Comparison of ENCODE assay signal across 13 cellular contexts in genomic region chr19:47350599-47350998, GRCh38. TPM values are rescaled to one million over a fixed set of nuclear protein-coding genes. Genes with fewer than 3 reads are reported as not detected.
DNase-seq lines count a peak whose midpoint lies in the region; ATAC-seq and TF ChIP-seq lines count a peak whose summit lies in the region.
"Had no signal": no experiment of that assay in that cellular context is flagged by ENCODE, and none has a peak within 500 bp of the region (broad histone marks: within the 10 kb centered on the region; RNA-seq: fewer than 3 reads in every experiment).

No MANE protein-coding gene starts in this region.

- no peak for TF ChIP-seq CTCF in SK-N-SH (IDR thresholded peaks at IDR 0.05)
- no peak for TF ChIP-seq CTCF in nephron (IDR thresholded peaks at IDR 0.05; ENCODE audit: unreplicated experiment in 3 of 3)
- no peak for TF ChIP-seq CTCF in tibial artery (IDR thresholded peaks at IDR 0.05)

- intact Hi-C loops in tibial artery (cut with DNase I; ENCODE audit: low total_unique reads), result no loop called here

- peak overlapping the region; percentile 25 for H3K4me3 Mint-ChIP-seq in activated naive CD8-positive, alpha-beta T cell treated with anti-CD3 and anti-CD28 coated beads, Interleukin-2, amount 10 ng/mL, durations not matched to agents 7 days and 5 days
- H3K4me3 Mint-ChIP-seq in nephron, result peak overlapping the region; percentile 74 to 84 (median 83)

- H3K4me1 ChIP-seq in SK-N-SH (ENCODE audit: control insufficient read depth in 1 of 2, insufficient read depth in 2 of 2, low read depth in 1 of 2, low read length in 1 of 2), result peaks cover 8 to 17% of the 10 kb centered on the region in 2 experiments; a peak in 2 of 4 replicates
- peaks cover 12% of the 10 kb centered on the region; the same call in 1 of the 2 replicates for H3K4me1 ChIP-seq in HUES6 (ENCODE audit: control insufficient read depth, insufficient read depth, low read length)
- H3K4me1 ChIP-seq in tibial artery, result peaks cover 0 to 27% (median 15%) of the 10 kb centered on the region in 4 donors

- peaks cover 21% of the 10 kb centered on the region for H3K4me1 Mint-ChIP-seq in activated naive CD8-positive, alpha-beta T cell treated with anti-CD3 and anti-CD28 coated beads, Interleukin-2, amount 10 ng/mL, durations not matched to agents 7 days and 5 days
- peaks cover 22% of the 10 kb centered on the region for H3K4me1 Mint-ChIP-seq in nephron

- no peak for TF ChIP-seq RAD21 in SK-N-SH (IDR thresholded peaks at IDR 0.05; ENCODE audit: low read length)

- H3K9me3 ChIP-seq in SK-N-SH (no peaks in the 10 kb centered on the region), HUES6 (ENCODE audit: control insufficient read depth, insufficient read depth, low read depth, low read length) (no peaks in the 10 kb centered on the region), tibial artery (no peaks in the 10 kb centered on the region)
- H3K9me3 ChIP-seq: upper lobe of right lung had no signal

- POLR2A ChIA-PET in SK-N-SH (lab: Yijun Ruan, JAX), result no interaction called here
- POLR2A ChIA-PET in activated naive CD8-positive, alpha-beta T cell treated with anti-CD3 and anti-CD28 coated beads, Interleukin-2, amount 10 ng/mL, durations not matched to agents 7 days and 5 days (lab: Charles Lee), result interaction anchor here (1.3 kb wide), 1 partner anchor 134 kb away, joined by 3 read pairs; the partner anchor contains the start of gene KPTN

- H4K20me1 ChIP-seq in SK-N-SH (ENCODE audit: insufficient read depth), result 0 out of 2 replicates have a peak, but pooled peaks cover 5% of the 10 kb centered on the region

- H2AFZ ChIP-seq in SK-N-SH (ENCODE audit: low read depth), result no peak overlapping the region

- H3K4me3 ChIP-seq in SK-N-SH (ENCODE audit: low read depth in 2 of 2, low read length in 1 of 2) (peak overlapping the region in 1 of 2 experiments; percentile 89; a peak in 1 of 4 replicates), HUES6 (ENCODE audit: low read depth, low read length) (peak overlapping the region; percentile 24; the same call in 1 of the 2 replicates), tibial artery (no peak overlapping the region)

- peaks cover 17% of the 10 kb centered on the region for H3K36me3 Mint-ChIP-seq in activated naive CD8-positive, alpha-beta T cell treated with anti-CD3 and anti-CD28 coated beads, Interleukin-2, amount 10 ng/mL, durations not matched to agents 7 days and 5 days
- peaks cover 52% of the 10 kb centered on the region for H3K36me3 Mint-ChIP-seq in nephron (ENCODE audit: low read depth)

- CTCF ChIA-PET in SK-N-SH (lab: Yijun Ruan, JAX), result interaction anchor here (2.2 to 2.7 kb wide), 2 partner anchors 20 to 41 kb away, joined by 11 to 21 read pairs; no protein-coding TSS in a partner anchor

- peak overlapping the region; percentile 91 for H3K4me2 ChIP-seq in SK-N-SH

- H3K36me3 ChIP-seq in SK-N-SH (replicated peaks in 1 of 2; ENCODE audit: control insufficient read depth in 1 of 2, insufficient read depth in 2 of 2, low read length in 1 of 2) (peaks cover 21 to 30% of the 10 kb centered on the region in 2 experiments), HUES6 (ENCODE audit: control insufficient read depth, insufficient read depth, low read length) (peaks cover 38% of the 10 kb centered on the region), tibial artery (peaks cover 29 to 38% (median 29%) of the 10 kb centered on the region in 3 donors)

- H3K9ac ChIP-seq in SK-N-SH, result no peak overlapping the region
- H3K9ac ChIP-seq in HUES6 (ENCODE audit: low read length), result no peak overlapping the region

- 78% methylated on average over 8 of the region's 8 CpGs for WGBS in SK-N-SH (ENCODE audit: low lambda C conversion rate)

- ATAC-seq in SK-N-SH treated with all-trans-retinoic acid at 6 μM for 48 hours, result no peak
- ATAC-seq in activated naive CD8-positive, alpha-beta T cell treated with anti-CD3 and anti-CD28 coated beads, Interleukin-2, amount 10 ng/mL, durations not matched to agents 7 days and 5 days (ENCODE audit: low read depth), result no peak
- ATAC-seq: esophagus mucosa, upper lobe of right lung had no signal

- H3K27me3 ChIP-seq in SK-N-SH (ENCODE audit: insufficient read depth) (no peaks in the 10 kb centered on the region), HUES6 (ENCODE audit: control insufficient read depth, insufficient read depth, low read length) (no peaks in the 10 kb centered on the region; the same call in 1 of the 2 replicates), tibial artery (no peaks in the 10 kb centered on the region)
- H3K27me3 ChIP-seq: upper lobe of right lung had no signal

- H3K27ac ChIP-seq in SK-N-SH (ENCODE audit: low read depth in 2 of 2, low read length in 1 of 2) (no peak overlapping the region), HUES6 (ENCODE audit: low read depth, low read length) (no peak overlapping the region), tibial artery (no peak overlapping the region)
- H3K27ac ChIP-seq: upper lobe of right lung had no signal

- DNase-seq in SK-N-SH (no peak), tibial artery (no peak), hepatic stellate cell (ENCODE audit: low spot score) (no peak)
- DNase-seq in activated naive CD8-positive, alpha-beta T cell treated with anti-CD3 and anti-CD28 coated beads, Interleukin-2, amount 10 ng/mL, durations not matched to agents 7 days and 5 days, result no peak
- DNase-seq in stimulated activated CD4-positive, alpha-beta T cell treated with anti-CD3 and anti-CD28 coated beads, Interleukin-12 subunit alpha, Interleukin-12 subunit beta, amount 100 ng/mL, for 4 hours, result no peak
- DNase-seq: 8988T, KBM-7, OCI-M1, upper lobe of right lung had no signal

- H3F3A ChIP-seq in SK-N-SH (replicated peaks; ENCODE audit: insufficient read depth), result peaks cover 4% of the 10 kb centered on the region

- H3K27me3 Mint-ChIP-seq in activated naive CD8-positive, alpha-beta T cell treated with anti-CD3 and anti-CD28 coated beads, Interleukin-2, amount 10 ng/mL, durations not matched to agents 7 days and 5 days, result peaks cover 4% of the 10 kb centered on the region
- H3K27me3 Mint-ChIP-seq in nephron (ENCODE audit: low read depth), result peaks cover 4% of the 10 kb centered on the region

- no peaks in the 10 kb centered on the region for H3K9me2 ChIP-seq in SK-N-SH

- peak overlapping the region; percentile 24 for H3K27ac Mint-ChIP-seq in activated naive CD8-positive, alpha-beta T cell treated with anti-CD3 and anti-CD28 coated beads, Interleukin-2, amount 10 ng/mL, durations not matched to agents 7 days and 5 days
- peak overlapping the region in 1 of 3 experiments; percentile 11 for H3K27ac Mint-ChIP-seq in nephron

- H3K9me3 Mint-ChIP-seq in activated naive CD8-positive, alpha-beta T cell treated with anti-CD3 and anti-CD28 coated beads, Interleukin-2, amount 10 ng/mL, durations not matched to agents 7 days and 5 days, result no peaks in the 10 kb centered on the region
- no peaks in the 10 kb centered on the region for H3K9me3 Mint-ChIP-seq in nephron

- no peak for TF ChIP-seq EP300 in SK-N-SH (IDR thresholded peaks at IDR 0.05; ENCODE audit: borderline replicate concordance in 1 of 2, low read depth in 1 of 2, low read length in 1 of 2)

- H3K79me2 ChIP-seq in SK-N-SH (ENCODE audit: insufficient read depth), result peaks cover 56% of the 10 kb centered on the region

TF ChIP-seq in SK-N-SH, 30 proteins besides CTCF, POLR2A, EP300 and RAD21:
- TF ChIP-seq FOSL2 (IDR thresholded peaks at IDR 0.05; ENCODE audit: borderline replicate concordance, low read depth) (peak; percentile 5; the same call in 1 of the 2 replicates), YY1 (IDR thresholded peaks at IDR 0.05; ENCODE audit: low read depth) (no peak)

TF ChIP-seq in SK-N-SH treated with all-trans-retinoic acid at 6 μM for 48 hours, 23 proteins besides CTCF, POLR2A, EP300 and RAD21 (continues in another document):
- TF ChIP-seq ISL1 (CRISPR knock-in tag; IDR thresholded peaks at IDR 0.05), result no peak
- TF ChIP-seq, protein P1, sequence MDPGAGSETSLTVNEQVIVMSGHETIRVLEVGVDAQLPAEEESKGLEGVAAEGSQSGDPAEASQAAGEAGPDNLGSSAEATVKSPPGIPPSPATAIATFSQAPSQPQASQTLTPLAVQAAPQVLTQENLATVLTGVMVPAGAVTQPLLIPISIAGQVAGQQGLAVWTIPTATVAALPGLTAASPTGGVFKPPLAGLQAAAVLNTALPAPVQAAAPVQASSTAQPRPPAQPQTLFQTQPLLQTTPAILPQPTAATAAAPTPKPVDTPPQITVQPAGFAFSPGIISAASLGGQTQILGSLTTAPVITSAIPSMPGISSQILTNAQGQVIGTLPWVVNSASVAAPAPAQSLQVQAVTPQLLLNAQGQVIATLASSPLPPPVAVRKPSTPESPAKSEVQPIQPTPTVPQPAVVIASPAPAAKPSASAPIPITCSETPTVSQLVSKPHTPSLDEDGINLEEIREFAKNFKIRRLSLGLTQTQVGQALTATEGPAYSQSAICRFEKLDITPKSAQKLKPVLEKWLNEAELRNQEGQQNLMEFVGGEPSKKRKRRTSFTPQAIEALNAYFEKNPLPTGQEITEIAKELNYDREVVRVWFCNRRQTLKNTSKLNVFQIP (CRISPR knock-in tag; IDR thresholded peaks at IDR 0.05; ENCODE audit: borderline replicate concordance, low read depth), result no peak
- no peak for TF ChIP-seq CSDC2 (CRISPR knock-in tag; IDR thresholded peaks at IDR 0.05)
- no peak for TF ChIP-seq BACH2 (CRISPR knock-in tag; IDR thresholded peaks at IDR 0.05; ENCODE audit: borderline replicate concordance)
- no peak for TF ChIP-seq ARNTL (CRISPR knock-in tag; IDR thresholded peaks at IDR 0.05; ENCODE audit: borderline replicate concordance, low read depth)
- no peak for TF ChIP-seq ESRRG (CRISPR knock-in tag; IDR thresholded peaks at IDR 0.05)

RNA-seq across cellular contexts. Expression of gene DHX34, which starts 1.5 kb away (rescaled TPM):
- polyA plus RNA-seq in SK-N-SH (2012; rRNA removed), result 14.8 and 16.4 TPM in 2 replicates
- 5.0 and 8.5 TPM in 2 replicates for polyA plus RNA-seq in SK-N-SH (2012; cell fraction: cytosol; rRNA removed)
- 72.7 and 84.6 TPM in 2 replicates for polyA plus RNA-seq in SK-N-SH (2012; cell fraction: nucleus; rRNA removed)
- 10 to 100 TPM; 13.3 to 15.3 TPM for total RNA-seq in activated naive CD8-positive, alpha-beta T cell treated with anti-CD3 and anti-CD28 coated beads, Interleukin-2, amount 10 ng/mL, durations not matched to agents 7 days and 5 days

RNA-seq across cellular contexts. Expression of gene C5AR2, which starts 18.6 kb away (rescaled TPM):
- 0.02 TPM in 1 of 2 replicates, not detected in the other for polyA plus RNA-seq in SK-N-SH (2012; rRNA removed)
- polyA plus RNA-seq in SK-N-SH (2012; cell fraction: cytosol; rRNA removed), result 0.01 TPM in 1 of 2 replicates, not detected in the other
- 0.05 TPM in 1 of 2 replicates, not detected in the other for polyA plus RNA-seq in SK-N-SH (2012; cell fraction: nucleus; rRNA removed)
- under 1 TPM; 0.72 to 0.85 TPM for total RNA-seq in activated naive CD8-positive, alpha-beta T cell treated with anti-CD3 and anti-CD28 coated beads, Interleukin-2, amount 10 ng/mL, durations not matched to agents 7 days and 5 days

RNA-seq across cellular contexts. Expression of gene C5AR1, which starts 40.9 kb away (rescaled TPM):
- 1.2 and 1.3 TPM in 2 replicates for polyA plus RNA-seq in SK-N-SH (2012; rRNA removed)
- 0.51 and 0.54 TPM in 2 replicates for polyA plus RNA-seq in SK-N-SH (2012; cell fraction: cytosol; rRNA removed)
- polyA plus RNA-seq in SK-N-SH (2012; cell fraction: nucleus; rRNA removed), result 10.5 and 11.2 TPM in 2 replicates
- total RNA-seq in activated naive CD8-positive, alpha-beta T cell treated with anti-CD3 and anti-CD28 coated beads, Interleukin-2, amount 10 ng/mL, durations not matched to agents 7 days and 5 days, result 1 to 10 TPM; 4.0 to 4.6 TPM
